In the genomic region with DNA sequence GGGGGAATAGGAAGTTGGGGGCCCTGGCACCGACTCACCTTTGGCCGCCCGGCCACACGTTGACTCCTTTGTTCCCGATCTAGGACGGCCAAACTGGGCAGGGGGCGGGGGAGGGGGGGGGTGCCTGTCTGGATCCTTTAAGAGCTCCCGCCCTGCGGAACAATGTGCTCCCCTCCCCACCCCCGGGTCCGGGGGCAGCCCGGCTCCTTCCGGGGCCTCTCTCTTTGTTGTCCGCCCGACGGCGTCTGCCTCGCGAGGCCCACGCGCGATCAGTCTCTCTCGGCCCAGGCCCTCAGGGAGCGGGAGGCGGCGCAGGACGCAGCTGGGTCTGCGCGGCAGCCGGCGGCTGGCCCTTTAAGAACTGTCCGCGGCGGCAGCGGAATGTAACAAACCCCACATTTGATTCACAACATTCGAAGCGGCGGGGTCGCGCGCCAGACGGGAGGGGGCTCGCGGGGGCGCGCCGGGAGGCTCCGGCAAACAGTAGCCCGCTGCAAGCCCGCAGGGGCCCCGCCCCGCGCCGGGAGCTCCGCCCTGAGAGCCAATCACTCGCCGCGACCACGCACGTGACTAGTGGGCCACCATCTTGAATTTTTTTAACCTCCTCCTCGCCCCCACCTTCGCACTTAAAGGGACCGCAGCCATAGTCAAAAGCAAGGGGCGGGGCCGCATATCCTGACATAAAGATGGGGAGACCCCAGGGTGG, we compare ENCODE assay signal across 8 cellular contexts. TPM values are rescaled to one million over a fixed set of nuclear protein-coding genes. Genes with fewer than 3 reads are reported as not detected.
A peak's percentile ranks its signal among the peaks of the same experiment; 100 is the strongest.
DNase-seq lines count a peak whose midpoint lies in the region; ATAC-seq, FAIRE-seq and TF ChIP-seq lines count a peak whose summit lies in the region.

A gene (minus strand): TSS at position 501 of the 706 bp plus-strand sequence. CDS start 4,930 bp downstream, outside the sequence.

- H3K36me3 ChIP-seq in BE2C, result peaks cover 23% of the 10 kb centered on the region

- H3K36me3 Mint-ChIP-seq in activated CD4-positive, alpha-beta T cell treated with anti-CD3 and anti-CD28 coated beads for 36 hours (ENCODE audit: low read depth), result peaks cover 18% of the 10 kb centered on the region
- H3K36me3 Mint-ChIP-seq in chondrocyte (ENCODE audit: low read depth), result no peaks in the 10 kb centered on the region

- H3K4me3 Mint-ChIP-seq in activated CD4-positive, alpha-beta T cell treated with anti-CD3 and anti-CD28 coated beads for 36 hours, result peak within 1 kb of the TSS; percentile 97
- peak within 1 kb of the TSS; percentile 91 for H3K4me3 Mint-ChIP-seq in chondrocyte (ENCODE audit: unreplicated experiment)

- H3K27me3 ChIP-seq in BE2C, result no peaks in the 10 kb centered on the region

- CTCF ChIA-PET in activated CD4-positive, alpha-beta T cell treated with anti-CD3 and anti-CD28 coated beads for 36 hours (lab: Charles Lee), result interaction anchor here (0.5 to 1.5 kb wide), 3 partner anchors 26 to 90 kb away, joined by 3 to 6 read pairs (median 3); no protein-coding TSS in a partner anchor

- POLR2A ChIA-PET in activated CD4-positive, alpha-beta T cell treated with anti-CD3 and anti-CD28 coated beads for 36 hours (lab: Charles Lee), result interaction anchor here (0.8 to 3.2 kb wide), 7 partner anchors 10 to 150 kb away, joined by 3 to 18 read pairs (median 4); a partner anchor contains a TSS

- intact Hi-C loops in activated CD4-positive, alpha-beta T cell treated with anti-CD3 and anti-CD28 coated beads for 36 hours (cut with DNase I, micrococcal nuclease), result loop anchor here (1.0 to 5.0 kb wide), 15 partner anchors 89 to 1020 kb away; a partner anchor contains a TSS

- peak; percentile 99 for DNase-seq in BE2C
- peak; percentile 71 for DNase-seq in GM19239 (ENCODE audit: insufficient read length, low spot score)
- peak; percentile 93 to 95 for DNase-seq in NCI-H524 (lab: John Stamatoyannopoulos, UW)
- peak; percentile 99 for DNase-seq in activated CD4-positive, alpha-beta T cell treated with anti-CD3 and anti-CD28 coated beads for 36 hours
- peak; percentile 99 for DNase-seq in chondrocyte (ENCODE audit: low spot score)
- DNase-seq in kidney glomerular epithelial cell (lab: John Stamatoyannopoulos, UW), result peak; percentile 94
- peak; percentile 96 to 97 for DNase-seq in stimulated activated CD4-positive, alpha-beta T cell treated with anti-CD3 and anti-CD28 coated beads, Interleukin-15, amount 100 ng/mL, for 48 hours (ENCODE audit: low read depth in 2 of 2)

- no peaks in the 10 kb centered on the region for H3K9me3 Mint-ChIP-seq in activated CD4-positive, alpha-beta T cell treated with anti-CD3 and anti-CD28 coated beads for 36 hours (ENCODE audit: low read depth)
- H3K9me3 Mint-ChIP-seq in chondrocyte (ENCODE audit: low read depth), result no peaks in the 10 kb centered on the region

- TF ChIP-seq CTCF in BE2C (IDR thresholded peaks at IDR 0.05; ENCODE audit: low read depth, low read length), result no peak
- TF ChIP-seq CTCF in chondrocyte (IDR thresholded peaks at IDR 0.05), result no peak

- ATAC-seq in HG03457 (IDR thresholded peaks at IDR 0.05; ENCODE audit: unreplicated experiment), result peak; percentile 43
- peak; percentile 60 for ATAC-seq in activated CD4-positive, alpha-beta T cell treated with anti-CD3 and anti-CD28 coated beads for 36 hours

- no peaks in the 10 kb centered on the region for H3K27me3 Mint-ChIP-seq in activated CD4-positive, alpha-beta T cell treated with anti-CD3 and anti-CD28 coated beads for 36 hours
- no peaks in the 10 kb centered on the region for H3K27me3 Mint-ChIP-seq in chondrocyte (ENCODE audit: low read depth)

- peak within 1 kb of the TSS; percentile 99 for H3K4me3 ChIP-seq in BE2C (ENCODE audit: low read depth, low read length)

- FAIRE-seq in GM19239 (lab: Jason Lieb, UNC), result peak; percentile 78

- H3K9me3 ChIP-seq in BE2C, result no peaks in the 10 kb centered on the region

- H3K4me1 Mint-ChIP-seq in activated CD4-positive, alpha-beta T cell treated with anti-CD3 and anti-CD28 coated beads for 36 hours, result peaks cover 64% of the 10 kb centered on the region
- H3K4me1 Mint-ChIP-seq in chondrocyte (ENCODE audit: low read depth), result peaks cover 62% of the 10 kb centered on the region

- H3K4me1 ChIP-seq in BE2C, result peaks cover 28% of the 10 kb centered on the region

- peak within 1 kb of the TSS; percentile 98 for H3K27ac Mint-ChIP-seq in activated CD4-positive, alpha-beta T cell treated with anti-CD3 and anti-CD28 coated beads for 36 hours
- peak within 1 kb of the TSS; percentile 99 for H3K27ac Mint-ChIP-seq in chondrocyte (ENCODE audit: unreplicated experiment)

RNA-seq across cellular contexts. Expression of the gene that starts here (rescaled TPM):
- polyA plus RNA-seq in BE2C (2012; ENCODE audit: insufficient read depth, insufficient read length, low read depth), result 156 TPM
- total RNA-seq in activated CD4-positive, alpha-beta T cell treated with anti-CD3 and anti-CD28 coated beads for 36 hours, result 10 to 100 TPM; 61.6 to 62.9 TPM
- total RNA-seq in chondrocyte, result 21.9 to 24.7 TPM (median 24.3 TPM) in 3 replicates

Comparison
In these comparisons a context has a peak if more than half of its experiments do, and no peak if none do; other contexts are left out.
1. Peak in every context shown above with its lines: DNase-seq, ATAC-seq and H3K4me3 ChIP-seq.